ENCODE assay signal across 9 cellular contexts in the genomic region with DNA sequence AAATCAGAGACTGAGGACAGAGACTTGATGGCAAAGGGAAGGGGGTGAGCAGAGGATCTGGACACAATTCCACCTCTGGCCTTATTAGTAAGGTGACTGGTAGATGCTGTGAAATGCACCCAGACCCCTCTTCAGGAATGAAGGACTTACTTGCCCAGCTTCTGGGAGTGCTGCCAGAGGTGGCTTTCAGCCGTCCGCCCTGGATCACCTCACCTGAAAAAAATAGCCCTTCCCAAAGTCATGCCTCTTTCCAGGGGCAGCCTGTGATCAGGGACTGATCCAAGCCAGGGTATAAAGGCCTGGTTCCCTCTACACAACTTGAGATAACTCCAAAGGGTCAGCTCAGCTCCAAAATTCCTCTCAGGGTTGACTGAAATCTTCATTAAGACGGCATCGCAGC. TPM values are rescaled to one million over a fixed set of nuclear protein-coding genes. Genes with fewer than 3 reads are reported as not detected.
"Had no signal": no experiment of that assay in that cellular context is flagged by ENCODE, and none has a peak within 500 bp of the region (broad histone marks: within the 10 kb centered on the region; RNA-seq: fewer than 3 reads in every experiment).

No MANE protein-coding gene starts in this region.

- H3K4me3 ChIP-seq: K562 had no signal

- FAIRE-seq: HTR-8/SVneo, K562 had no signal

- H3K27ac ChIP-seq: HL-60 had no signal

- ATAC-seq: K562 had no signal

- DNase-seq: IMR-90, KBM-7, KG1 had no signal

RNA-seq across cellular contexts. Expression of gene TMEM220, which starts 20.4 kb away (rescaled TPM):
- total RNA-seq: HT-29, K562 had no signal
- polyA plus RNA-seq: K562 had no signal

RNA-seq across cellular contexts. Expression of gene TMEM238L, which starts 53.7 kb away (rescaled TPM):
- total RNA-seq: HT1080, IMR-90, K562 had no signal
- polyA plus RNA-seq: IgD-negative memory B cell, IMR-90, K562 had no signal
